18 cellular contexts compared by ENCODE assay signal in genomic region chr1:244896550-244896949, GRCh38. TPM values are rescaled to one million over a fixed set of nuclear protein-coding genes. Genes with fewer than 3 reads are reported as not detected.
DNase-seq lines count a peak whose midpoint lies in the region; ATAC-seq and TF ChIP-seq lines count a peak whose summit lies in the region.
"Had no signal": no experiment of that assay in that cellular context is flagged by ENCODE, and none has a peak within 500 bp of the region (broad histone marks: within the 10 kb centered on the region; RNA-seq: fewer than 3 reads in every experiment).

No MANE protein-coding gene starts in this region.

- peak; percentile 92 for DNase-seq in EH (ENCODE audit: low read depth)
- peak; percentile 89 for DNase-seq in M059J (ENCODE audit: low read depth)
- DNase-seq in dermis blood vessel endothelial cell, result peak; percentile 75
- peak; percentile 42 for DNase-seq in non-pigmented ciliary epithelial cell (ENCODE audit: low read depth)
- DNase-seq in lower leg skin (ENCODE audit: low spot score in 2 of 2), result no peak
- DNase-seq in NCI-H1105 treated with DMSO at 0.1 percent for 48 hours (lab: John Stamatoyannopoulos, UW), result no peak
- no peak for DNase-seq in SW480 (ENCODE audit: low spot score)
- DNase-seq: activated CD8-positive, alpha-beta memory T cell treated with anti-CD3 and anti-CD28 coated beads, Interleukin-2, amount 50 U/mL, for 4 hours; activated naive CD4-positive, alpha-beta T cell treated with anti-CD3 and anti-CD28 coated beads, Interleukin-2, amount 10 ng/mL, durations not matched to agents 7 days and 5 days; CD4-positive, CD25-positive, alpha-beta regulatory T cell; foreskin melanocyte; NCI-H1417; NCI-H2227 treated with DMSO at 0.1 percent for 48 hours; stimulated activated CD4-positive, alpha-beta T cell treated with anti-CD3 and anti-CD28 coated beads, Interleukin-1b, Interleukin-23, amount 100 ng/mL, for 48 hours; SW 1271 had no signal

- H3K4me3 ChIP-seq in lower leg skin (ENCODE audit: low read depth, poor library complexity, severe bottlenecking), result no peak overlapping the region
- H3K4me3 ChIP-seq: vagina had no signal

- 82 to 88% methylated on average over 3 of the region's 3 CpGs for WGBS in lower leg skin, 2 donors

- TF ChIP-seq POLR2A in lower leg skin (IDR thresholded peaks at IDR 0.05), result no peak

- no peak for ATAC-seq in GM21515 (IDR thresholded peaks at IDR 0.05; ENCODE audit: unreplicated experiment)
- ATAC-seq: activated CD4-positive, CD25-positive, alpha-beta regulatory T cell treated with anti-CD3 and anti-CD28 coated beads, Interleukin-2, amount 50 U/mL, for 24 hours had no signal

- TF ChIP-seq CTCF in lower leg skin (IDR thresholded peaks at IDR 0.05), result no peak

- intact Hi-C loops in lower leg skin (cut with DNase I; ENCODE audit: low total_unique reads), result no loop called here

RNA-seq across cellular contexts. Expression of gene HNRNPU, which starts 32.2 kb away (rescaled TPM):
- 246 and 357 TPM in 2 replicates for total RNA-seq in M059J (2014; rRNA removed; shearing (Covaris generic))
- 395 and 520 TPM in 2 replicates for total RNA-seq in dermis blood vessel endothelial cell
- total RNA-seq in lower leg skin, result 100 to 1,000 TPM; 183 to 262 (median 209) TPM

Comparison
In these comparisons a context has a peak if more than half of its experiments do, and no peak if none do; other contexts are left out.
1. DNase-seq: peak in EH (single experiment), M059J (single experiment), dermis blood vessel endothelial cell (single experiment) and non-pigmented ciliary epithelial cell (single experiment); none in lower leg skin (0 of 2), NCI-H1105 treated with DMSO at 0.1 percent for 48 hours (single experiment) and SW480 (single experiment).